14 cellular contexts compared by ENCODE assay signal in the genomic region with DNA sequence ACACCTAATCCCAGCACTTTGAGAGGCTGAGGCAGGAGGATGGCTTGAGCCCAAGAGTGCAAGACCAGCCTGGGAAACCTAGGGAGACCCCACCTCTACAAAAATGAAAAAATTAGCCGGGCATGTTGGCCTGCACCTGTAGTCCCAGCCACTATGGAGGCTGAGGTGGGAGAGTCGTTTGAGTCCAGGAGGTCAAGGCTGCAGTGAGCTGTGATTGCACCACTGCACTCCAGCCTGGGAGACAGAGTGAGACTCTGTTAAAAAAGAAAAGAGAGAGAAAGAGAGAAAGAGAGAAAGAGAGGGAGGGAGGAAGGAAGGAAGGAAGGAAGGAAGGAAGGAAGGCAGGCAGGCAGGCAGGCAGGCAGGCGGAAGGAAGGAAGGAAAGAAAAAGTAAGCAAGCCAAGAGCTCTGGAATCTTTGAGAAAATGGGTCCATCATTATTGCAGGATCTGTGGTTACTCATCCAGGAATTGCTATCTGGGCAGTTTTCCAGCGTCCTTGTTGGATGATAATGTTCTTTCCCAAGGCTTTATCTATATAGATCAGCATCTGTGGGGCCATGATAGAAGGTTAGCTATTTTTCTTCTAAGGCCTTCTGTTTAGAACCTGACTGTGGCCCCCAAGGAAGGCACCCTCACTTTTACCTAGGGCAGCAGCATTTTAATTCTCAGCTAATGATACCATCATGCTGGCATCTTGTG.
DNase-seq lines count a peak whose midpoint lies in the region; TF ChIP-seq lines count a peak whose summit lies in the region.
"Had no signal": no experiment of that assay in that cellular context is flagged by ENCODE, and none has a peak within 500 bp of the region (broad histone marks: within the 10 kb centered on the region; RNA-seq: fewer than 3 reads in every experiment).

No MANE protein-coding gene starts in this region.

- H3K79me2 ChIP-seq in GM23248 (ENCODE audit: insufficient read depth), result no peaks in the 10 kb centered on the region

- H3K9ac ChIP-seq in GM23248, result no peak overlapping the region

- no TSS peak for BruUV-seq in A673 (replicated peaks; lab: Mats Ljungman, UMichigan)

- CTCF ChIA-PET in A673 (lab: Charles Lee), result interaction anchor here (0.6 to 1.2 kb wide), 4 partner anchors 176 to 862 kb away, joined by 3 to 7 read pairs (median 4); no protein-coding TSS in a partner anchor

- H3K4me1 ChIP-seq in A673 (ENCODE audit: insufficient read depth, low read length, poor library complexity, severe bottlenecking) (peaks cover 56% of the 10 kb centered on the region), GM23248 (ENCODE audit: insufficient read depth) (peaks cover 3% of the 10 kb centered on the region; the same call in 1 of the 2 replicates)
- H3K4me1 ChIP-seq: HAP-1, tibial nerve had no signal

- no peak overlapping the region for H2AFZ ChIP-seq in GM23248

- H3K27me3 ChIP-seq in A673 (replicated peaks; ENCODE audit: insufficient read depth, low read depth, low read length, poor library complexity) (no peaks in the 10 kb centered on the region), GM23248 (replicated peaks; ENCODE audit: insufficient read depth) (no peaks in the 10 kb centered on the region; the same call in 1 of the 2 replicates)
- H3K27me3 ChIP-seq: tibial nerve had no signal

- no peak overlapping the region for H3K4me2 ChIP-seq in GM23248 (ENCODE audit: unreplicated experiment)

- H3K36me3 ChIP-seq in A673 (ENCODE audit: insufficient read depth, low read length, poor library complexity, severe bottlenecking) (no peaks in the 10 kb centered on the region), GM23248 (ENCODE audit: low read depth) (no peaks in the 10 kb centered on the region)
- H3K36me3 ChIP-seq: HAP-1, tibial nerve had no signal

- intact Hi-C loops in A673 (cut with micrococcal nuclease; ENCODE audit: unreplicated experiment), result loop anchor here (1.0 to 10.0 kb wide), 6 partner anchors 215 to 841 kb away; a partner anchor contains a TSS

- in situ Hi-C loops in GM23248 (cut with MboI), result no loop called here

- POLR2A ChIA-PET in A673 (lab: Charles Lee; ENCODE audit: low non-redundant PET), result interaction anchor here (0.7 to 0.8 kb wide), 2 partner anchors 290 to 291 kb away, joined by 5 to 15 read pairs; no protein-coding TSS in a partner anchor

- TF ChIP-seq CTCF in A673 (conservative IDR thresholded peaks at IDR 0.05; ENCODE audit: low read depth, low read length) (no peak), foreskin fibroblast (IDR thresholded peaks at IDR 0.05; ENCODE audit: low read depth, low read length) (no peak)

- H3K4me3 ChIP-seq in A673 (ENCODE audit: low read depth, low read length, poor library complexity, severe bottlenecking) (no peak overlapping the region), GM23248 (no peak overlapping the region), foreskin fibroblast (ENCODE audit: low read depth in 1 of 2, low read length in 2 of 2) (no peak overlapping the region)
- H3K4me3 ChIP-seq: HAP-1, tibial nerve had no signal

- H3F3A ChIP-seq in GM23248 (ENCODE audit: insufficient read depth), result no peaks in the 10 kb centered on the region

- H3K27ac ChIP-seq in A673 (ENCODE audit: low read depth, low read length, poor library complexity, severe bottlenecking) (peak overlapping the region; percentile 97), GM23248 (no peak overlapping the region)
- H3K27ac ChIP-seq: HL-60, tibial nerve had no signal

- 47 to 59% methylated on average over 3 to 4 of the region's 4 CpGs for WGBS in GM23248 (ENCODE audit: low coverage in 1 of 2, low lambda C conversion rate in 2 of 2, missing lambda C conversion rate in 2 of 2), 2 experiments

- H3K9me2 ChIP-seq in GM23248 (ENCODE audit: insufficient read depth), result no peaks in the 10 kb centered on the region

- DNase-seq in A673 (ENCODE audit: low spot score), result peak; percentile 94
- DNase-seq in GM23248, result peak; percentile 90
- DNase-seq in amniotic epithelial cell (ENCODE audit: low read depth), result peak; percentile 95
- peak; percentile 21 to 68 for DNase-seq in foreskin fibroblast
- DNase-seq in NCI-H1694 treated with DMSO at 0.1 percent for 48 hours (lab: John Stamatoyannopoulos, UW), result no peak
- no peak for DNase-seq in midbrain (lab: John Stamatoyannopoulos, UW)
- DNase-seq in GM19240 (ENCODE audit: insufficient read length, low spot score), result no peak
- DNase-seq in stimulated activated CD4-positive, alpha-beta T cell treated with anti-CD3 and anti-CD28 coated beads, Interleukin-4, amount 100 ng/mL, for 1 hour, result no peak
- DNase-seq: DND-41; MM.1S; NK-92 treated with Interleukin-12 subunit alpha and Interleukin-12 subunit beta, amount 100 ng/mL, for 24 hours had no signal

- H3K9me3 ChIP-seq in A673 (ENCODE audit: low read depth, low read length, poor library complexity, severe bottlenecking) (no peaks in the 10 kb centered on the region), GM23248 (ENCODE audit: low read depth) (no peaks in the 10 kb centered on the region)
- H3K9me3 ChIP-seq: HAP-1, tibial nerve had no signal

- H4K20me1 ChIP-seq in GM23248 (ENCODE audit: insufficient read depth), result no peaks in the 10 kb centered on the region

Comparison
In these comparisons a context has a peak if more than half of its experiments do, and no peak if none do; other contexts are left out.
1. DNase-seq: peak in A673 (single experiment), GM23248 (single experiment), amniotic epithelial cell (single experiment) and foreskin fibroblast (2 of 2); none in NCI-H1694 treated with DMSO at 0.1 percent for 48 hours (single experiment), midbrain (single experiment), GM19240 (single experiment) and stimulated activated CD4-positive, alpha-beta T cell treated with anti-CD3 and anti-CD28 coated beads, Interleukin-4, amount 100 ng/mL, for 1 hour (single experiment).